Comparison of ENCODE assay signal across 8 cellular contexts in the genomic region with DNA sequence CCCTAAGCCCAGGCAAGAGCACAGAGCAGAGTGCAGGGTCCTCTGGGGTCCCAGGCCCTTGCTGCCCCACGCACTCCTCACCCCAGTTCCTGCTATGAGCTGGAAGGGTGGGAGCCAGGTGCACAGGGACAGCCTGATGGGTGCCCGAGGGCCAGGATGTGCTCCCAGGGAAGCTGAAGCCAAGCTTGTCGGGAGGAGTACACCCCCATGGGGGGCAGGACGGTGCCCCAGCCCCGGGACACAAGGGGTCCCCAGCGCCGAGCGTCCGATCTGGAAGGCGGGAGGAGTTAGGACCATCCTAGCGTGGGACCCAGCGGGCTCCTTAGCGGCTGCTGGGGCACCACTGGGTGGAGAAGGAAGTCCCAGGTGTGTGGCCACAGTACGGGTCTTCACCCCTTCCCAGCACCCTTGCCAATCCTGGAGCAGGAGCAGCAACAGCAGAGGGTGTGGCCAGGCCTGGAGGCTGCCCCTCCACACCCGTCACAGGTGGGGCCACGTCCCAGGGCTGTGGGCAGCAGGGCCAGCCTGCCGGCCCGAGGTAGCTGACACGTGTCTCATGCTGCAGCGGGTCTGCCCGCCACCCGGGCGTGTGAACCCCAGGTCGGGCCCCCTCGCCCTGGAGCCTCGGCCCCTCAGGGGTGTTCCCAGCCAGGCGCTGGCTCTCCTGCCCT. TPM values are rescaled to one million over a fixed set of nuclear protein-coding genes. Genes with fewer than 3 reads are reported as not detected.
DNase-seq lines count a peak whose midpoint lies in the region; ATAC-seq, FAIRE-seq and TF ChIP-seq lines count a peak whose summit lies in the region.
"Not testable (repeated sequence)": the region's sequence is repeated elsewhere in the genome, so short reads cannot be mapped to it uniquely, and the experiment has no call there.

No MANE protein-coding gene starts in this region.

- peak overlapping the region; percentile 47 to 79 (median 74); a peak in 20 of 22 replicates for H3K9ac ChIP-seq in BLaER1 treated with 17β-estradiol and CSF1 and Interleukin-3, amounts not matched to agents 10 nM and 100 nM
- H3K9ac ChIP-seq in astrocyte (ENCODE audit: low read length) (peak overlapping the region; percentile 82), keratinocyte (ENCODE audit: control insufficient read depth, extremely low read depth, insufficient read depth, low read length) (peak overlapping the region; percentile 64), muscle layer of colon (ENCODE audit: low read length) (peak overlapping the region; percentile 44), skeletal muscle tissue (ENCODE audit: low read depth in 1 of 3, low read length in 3 of 3) (peak overlapping the region; percentile 43 to 87 (median 79))

- H3K36me3 Mint-ChIP-seq in astrocyte (ENCODE audit: low read depth, unreplicated experiment), result not testable (repeated sequence)

- not testable (repeated sequence) for TF ChIP-seq CTCF in astrocyte (IDR thresholded peaks at IDR 0.05; ENCODE audit: insufficient read depth, low read depth, low read length); esophagus muscularis mucosa (IDR thresholded peaks at IDR 0.05); keratinocyte (optimal IDR thresholded peaks at IDR 0.05 in 1 of 3, IDR thresholded peaks at IDR 0.05 in 1 of 3, conservative IDR thresholded peaks at IDR 0.05 in 1 of 3; ENCODE audit: extremely low read depth in 1 of 3, insufficient read depth in 2 of 3, low read length in 3 of 3); upper lobe of right lung (IDR thresholded peaks at IDR 0.05)

- peaks cover 43 to 61% (median 50%) of the 10 kb centered on the region in 10 experiments for H3K4me1 ChIP-seq in BLaER1 treated with 17β-estradiol and CSF1 and Interleukin-3, amounts not matched to agents 10 nM and 100 nM
- H3K4me1 ChIP-seq in astrocyte (ENCODE audit: insufficient read depth, low read length) (peaks cover 42% of the 10 kb centered on the region), esophagus muscularis mucosa (peaks cover 74 to 96% (median 94%) of the 10 kb centered on the region in 4 donors), keratinocyte (ENCODE audit: control insufficient read depth, extremely low read depth, insufficient read depth, low read length) (peaks cover 47% of the 10 kb centered on the region), muscle layer of colon (ENCODE audit: insufficient read depth, low read length) (peaks cover 32% of the 10 kb centered on the region), skeletal muscle tissue (ENCODE audit: control insufficient read depth in 3 of 3, insufficient read depth in 3 of 3, low read length in 3 of 3) (peaks cover 62 to 75% (median 72%) of the 10 kb centered on the region in 3 donors), upper lobe of right lung (peaks cover 35% of the 10 kb centered on the region)

- H3K9me3 ChIP-seq in BLaER1 treated with 17β-estradiol and CSF1 and Interleukin-3, amounts not matched to agents 10 nM and 100 nM (replicated peaks in 1 of 11); astrocyte (ENCODE audit: insufficient read depth, low read depth, low read length); esophagus muscularis mucosa; keratinocyte (ENCODE audit: control insufficient read depth, low read depth, low read length); muscle layer of colon (ENCODE audit: low read length); skeletal muscle tissue (ENCODE audit: control insufficient read depth in 3 of 3, low read length in 3 of 3); upper lobe of right lung: not testable (repeated sequence)

- no CpG with 5 or more reads among the region's 27 CpGs for WGBS in esophagus muscularis mucosa

- peak overlapping the region; percentile 82 to 94 (median 90) for H3K4me2 ChIP-seq in BLaER1 treated with 17β-estradiol and CSF1 and Interleukin-3, amounts not matched to agents 10 nM and 100 nM
- H3K4me2 ChIP-seq in astrocyte (ENCODE audit: low read length) (peak overlapping the region; percentile 80), keratinocyte (ENCODE audit: control insufficient read depth, extremely low read depth, insufficient read depth, low read depth, low read length) (peak overlapping the region; percentile 64)

- dilution Hi-C loops in keratinocyte (cut with MboI; ENCODE audit: extremely low pct_ligation_motif_present, low sequenced_read_pairs), result not testable (repeated sequence)

- H3K79me2 ChIP-seq in astrocyte (ENCODE audit: insufficient read depth, low read length) (peaks cover 72% of the 10 kb centered on the region), keratinocyte (ENCODE audit: control insufficient read depth, insufficient read depth, low read length) (peaks cover 39% of the 10 kb centered on the region)

- peak overlapping the region in 10 of 11 experiments; percentile 42 to 77 (median 74); a peak in 18 of 22 replicates for H3K27ac ChIP-seq in BLaER1 treated with 17β-estradiol and CSF1 and Interleukin-3, amounts not matched to agents 10 nM and 100 nM
- H3K27ac ChIP-seq in astrocyte (ENCODE audit: low read depth, low read length) (peak overlapping the region; percentile 84), esophagus muscularis mucosa (replicated peaks in 1 of 4) (peak overlapping the region; percentile 96 to 98 (median 97)), keratinocyte (ENCODE audit: control insufficient read depth, insufficient read depth, low read length) (peak overlapping the region; percentile 71), muscle layer of colon (ENCODE audit: low read depth, low read length) (peak overlapping the region; percentile 66), skeletal muscle tissue (ENCODE audit: low read depth, low read length) (peak overlapping the region; percentile 90), upper lobe of right lung (peak overlapping the region; percentile 81)

- H3K36me3 ChIP-seq in BLaER1 treated with 17β-estradiol and CSF1 and Interleukin-3, amounts not matched to agents 10 nM and 100 nM; astrocyte (ENCODE audit: insufficient read depth, low read length); esophagus muscularis mucosa; keratinocyte (ENCODE audit: control insufficient read depth in 2 of 2, extremely low read depth in 1 of 2, insufficient read depth in 2 of 2, low read length in 2 of 2); muscle layer of colon (ENCODE audit: insufficient read depth, low read length); skeletal muscle tissue (ENCODE audit: control insufficient read depth in 3 of 3, insufficient read depth in 3 of 3, low read length in 3 of 3); upper lobe of right lung: not testable (repeated sequence)

- H3K27ac Mint-ChIP-seq in astrocyte (ENCODE audit: unreplicated experiment), result not testable (repeated sequence)

- not testable (repeated sequence) for H3K4me3 Mint-ChIP-seq in astrocyte (ENCODE audit: unreplicated experiment)

- peaks cover 65 to 92% (median 80%) of the 10 kb centered on the region in 11 experiments; a peak in 20 of 22 replicates for H4K20me1 ChIP-seq in BLaER1 treated with 17β-estradiol and CSF1 and Interleukin-3, amounts not matched to agents 10 nM and 100 nM
- peaks cover 18% of the 10 kb centered on the region for H4K20me1 ChIP-seq in astrocyte (ENCODE audit: insufficient read depth, low read length)
- not testable (repeated sequence) for H4K20me1 ChIP-seq in keratinocyte (ENCODE audit: control insufficient read depth, extremely low read depth, insufficient read depth, low read length)

- peak; percentile 0 for ATAC-seq in upper lobe of right lung

- peaks cover 13% of the 10 kb centered on the region for H3K4me1 Mint-ChIP-seq in astrocyte (ENCODE audit: low read depth, unreplicated experiment)

- FAIRE-seq in astrocyte (lab: Jason Lieb, UNC), result not testable (repeated sequence)
- peak; percentile 73 for FAIRE-seq in keratinocyte (lab: Jason Lieb, UNC)

- H2AFZ ChIP-seq in astrocyte (ENCODE audit: low read depth, low read length); keratinocyte (ENCODE audit: control insufficient read depth, low read length): not testable (repeated sequence)

- H3K4me3 ChIP-seq in BLaER1 treated with 17β-estradiol and CSF1 and Interleukin-3, amounts not matched to agents 10 nM and 100 nM, result peak overlapping the region in 3 of 10 experiments; percentile 36 to 51 (median 42); a peak in 2 of 20 replicates
- not testable (repeated sequence) for H3K4me3 ChIP-seq in astrocyte (ENCODE audit: insufficient read depth, low read depth, low read length); keratinocyte (ENCODE audit: control insufficient read depth in 2 of 3, extremely low read depth in 1 of 3, insufficient read depth in 2 of 3, low read depth in 1 of 3, low read length in 3 of 3); muscle layer of colon (ENCODE audit: low read depth in 1 of 2, low read length in 2 of 2); upper lobe of right lung
- H3K4me3 ChIP-seq in esophagus muscularis mucosa (peak overlapping the region; percentile 44 to 61 (median 50)), skeletal muscle tissue (ENCODE audit: low read length in 3 of 3) (peak overlapping the region in 2 of 3 donors; percentile 41 to 67)

- H3K27me3 Mint-ChIP-seq in astrocyte (ENCODE audit: low read depth, unreplicated experiment), result not testable (repeated sequence)

- not testable (repeated sequence) for H3K9me3 Mint-ChIP-seq in astrocyte (ENCODE audit: unreplicated experiment)

- H3K9me1 ChIP-seq in keratinocyte (ENCODE audit: control insufficient read depth, extremely low read depth, insufficient read depth, low read length), result not testable (repeated sequence)

- TF ChIP-seq EP300 in esophagus muscularis mucosa (IDR thresholded peaks at IDR 0.05), result not testable (repeated sequence)

- H3K27me3 ChIP-seq in BLaER1 treated with 17β-estradiol and CSF1 and Interleukin-3, amounts not matched to agents 10 nM and 100 nM; astrocyte (ENCODE audit: insufficient read depth, low read length); esophagus muscularis mucosa; keratinocyte (ENCODE audit: control insufficient read depth, extremely low read depth, insufficient read depth, low read length); muscle layer of colon (ENCODE audit: control insufficient read depth in 1 of 2, insufficient read depth in 2 of 2, low read length in 2 of 2); skeletal muscle tissue (ENCODE audit: control insufficient read depth in 3 of 3, insufficient read depth in 3 of 3, low read length in 3 of 3); upper lobe of right lung: not testable (repeated sequence)

- intact Hi-C loops in esophagus muscularis mucosa (cut with DNase I); upper lobe of right lung (cut with DNase I): not testable (repeated sequence)

- not testable (repeated sequence) for TF ChIP-seq POLR2A in esophagus muscularis mucosa (IDR thresholded peaks at IDR 0.05; ENCODE audit: low read depth)

- DNase-seq in M059J (ENCODE audit: low read depth), result peak; percentile 50
- not testable (repeated sequence) for DNase-seq in astrocyte (ENCODE audit: low read depth); esophagus muscularis mucosa (ENCODE audit: extremely low spot score); keratinocyte (ENCODE audit: low read depth, low spot score); upper lobe of right lung

RNA-seq across cellular contexts. Expression of a gene that starts 11.9 kb away (rescaled TPM):
- 12.9 and 56.0 TPM in 2 replicates for total RNA-seq in M059J (2014; rRNA removed; shearing (Covaris generic))
- total RNA-seq in astrocyte (112 and 128 TPM in 2 replicates), esophagus muscularis mucosa (100 to 1,000 TPM; 297 to 459 (median 366) TPM), skeletal muscle tissue (88.7 TPM), upper lobe of right lung (84.8 TPM)
- polyA plus RNA-seq in keratinocyte, result 10.6 to 22.9 TPM (median 16.4 TPM) in 3 replicates
- polyA plus RNA-seq in keratinocyte (2011; ENCODE audit: low read depth), result 11.0 TPM
- 3.8 and 11.5 TPM in 2 replicates for polyA plus RNA-seq in keratinocyte (2011; cell fraction: cytosol; rRNA removed)
- polyA plus RNA-seq in keratinocyte (2011; cell fraction: nucleus; rRNA removed), result 104 and 139 TPM in 2 replicates
- polyA plus RNA-seq in keratinocyte (2012; ENCODE audit: low replicate concordance), result 19.6 and 30.4 TPM in 2 replicates
- polyA minus RNA-seq in keratinocyte, result 39.6 to 62.5 TPM (median 40.9 TPM) in 3 replicates
- polyA minus RNA-seq in keratinocyte (2011; cell fraction: cytosol; rRNA and poly(A)+ RNA removed), result 57.4 TPM
- 139 and 161 TPM in 2 replicates for polyA minus RNA-seq in keratinocyte (2011; cell fraction: nucleus; rRNA and poly(A)+ RNA removed)

RNA-seq across cellular contexts. Expression of a gene that starts 24.6 kb away (rescaled TPM):
- 2.1 and 3.8 TPM in 2 replicates for total RNA-seq in M059J (2014; rRNA removed; shearing (Covaris generic))
- total RNA-seq in astrocyte (1.2 and 1.4 TPM in 2 replicates), esophagus muscularis mucosa (not detected), skeletal muscle tissue (not detected), upper lobe of right lung (0.67 TPM)
- polyA plus RNA-seq in keratinocyte, result 0.44 to 0.91 TPM (median 0.58 TPM) in 3 replicates
- not detected for polyA plus RNA-seq in keratinocyte (2011; ENCODE audit: low read depth)
- polyA plus RNA-seq in keratinocyte (2011; cell fraction: cytosol; rRNA removed), result 0.21 and 0.70 TPM in 2 replicates
- 1.0 and 2.2 TPM in 2 replicates for polyA plus RNA-seq in keratinocyte (2011; cell fraction: nucleus; rRNA removed)
- polyA plus RNA-seq in keratinocyte (2012; ENCODE audit: low replicate concordance), result 0.83 and 1.5 TPM in 2 replicates
- 0.23 to 0.77 TPM in 2 of 3 replicates, not detected in the other for polyA minus RNA-seq in keratinocyte
- not detected for polyA minus RNA-seq in keratinocyte (2011; cell fraction: cytosol; rRNA and poly(A)+ RNA removed)
- polyA minus RNA-seq in keratinocyte (2011; cell fraction: nucleus; rRNA and poly(A)+ RNA removed), result 0.74 and 1.2 TPM in 2 replicates

RNA-seq across cellular contexts. Expression of a gene that starts 31.7 kb away (rescaled TPM):
- total RNA-seq in M059J (2014; rRNA removed; shearing (Covaris generic)), result 69.0 and 92.8 TPM in 2 replicates
- total RNA-seq in astrocyte (92.1 and 93.1 TPM in 2 replicates), esophagus muscularis mucosa (10 to 100 TPM; 42.6 to 64.5 (median 54.3) TPM), skeletal muscle tissue (24.0 TPM), upper lobe of right lung (64.3 TPM)
- 38.4 to 52.1 TPM (median 45.9 TPM) in 3 replicates for polyA plus RNA-seq in keratinocyte
- polyA plus RNA-seq in keratinocyte (2011; ENCODE audit: low read depth), result 28.3 TPM
- polyA plus RNA-seq in keratinocyte (2011; cell fraction: cytosol; rRNA removed), result 37.3 and 68.2 TPM in 2 replicates
- polyA plus RNA-seq in keratinocyte (2011; cell fraction: nucleus; rRNA removed), result 51.7 and 65.5 TPM in 2 replicates
- polyA plus RNA-seq in keratinocyte (2012; ENCODE audit: low replicate concordance), result 41.9 and 72.5 TPM in 2 replicates
- 54.2 to 122 TPM (median 60.8 TPM) in 3 replicates for polyA minus RNA-seq in keratinocyte
- 96.1 TPM for polyA minus RNA-seq in keratinocyte (2011; cell fraction: cytosol; rRNA and poly(A)+ RNA removed)
- polyA minus RNA-seq in keratinocyte (2011; cell fraction: nucleus; rRNA and poly(A)+ RNA removed), result 35.2 and 37.6 TPM in 2 replicates
